ENCODE assay signal across 8 cellular contexts in genomic region chr15:47184003-47184404, GRCh38.
DNase-seq lines count a peak whose midpoint lies in the region; ATAC-seq and TF ChIP-seq lines count a peak whose summit lies in the region.

No MANE protein-coding gene starts in this region.

- intact Hi-C loops in CD4-positive, alpha-beta memory T cell (cut with micrococcal nuclease), result no loop called here
- intact Hi-C loops in left colon (cut with DNase I, micrococcal nuclease), result no loop called here

- no peaks in the 10 kb centered on the region for H3K27me3 ChIP-seq in CD4-positive, alpha-beta memory T cell (ENCODE audit: insufficient read depth, low read length)
- peaks cover 51% of the 10 kb centered on the region for H3K27me3 ChIP-seq in suprapubic skin

- peaks cover 0 to 8% (median 5%) of the 10 kb centered on the region in 8 donors for H3K9me3 Mint-ChIP-seq in CD4-positive, alpha-beta memory T cell
- no peaks in the 10 kb centered on the region for H3K9me3 Mint-ChIP-seq in activated naive CD8-positive, alpha-beta T cell treated with anti-CD3 and anti-CD28 coated beads, Interleukin-2, amount 50 U/mL, for 24 hours

- no peak overlapping the region for H3K4me3 ChIP-seq in CD4-positive, alpha-beta memory T cell (ENCODE audit: low read length in 2 of 2)
- H3K4me3 ChIP-seq in suprapubic skin, result peak overlapping the region; percentile 58

- no peak overlapping the region for H3K27ac Mint-ChIP-seq in CD4-positive, alpha-beta memory T cell
- H3K27ac Mint-ChIP-seq in activated naive CD8-positive, alpha-beta T cell treated with anti-CD3 and anti-CD28 coated beads, Interleukin-2, amount 50 U/mL, for 24 hours, result no peak overlapping the region

- H3K36me3 ChIP-seq in CD4-positive, alpha-beta memory T cell (ENCODE audit: insufficient read depth, low read length), result no peaks in the 10 kb centered on the region
- no peaks in the 10 kb centered on the region for H3K36me3 ChIP-seq in suprapubic skin

- TF ChIP-seq POLR2A in suprapubic skin (IDR thresholded peaks at IDR 0.05), result no peak

- POLR2A ChIA-PET in CD4-positive, alpha-beta memory T cell (lab: Charles Lee; ENCODE audit: partially characterized antibody), result no interaction called here

- peaks cover 2 to 14% (median 11%) of the 10 kb centered on the region in 4 donors for H3K4me1 Mint-ChIP-seq in CD4-positive, alpha-beta memory T cell
- H3K4me1 Mint-ChIP-seq in activated naive CD8-positive, alpha-beta T cell treated with anti-CD3 and anti-CD28 coated beads, Interleukin-2, amount 50 U/mL, for 24 hours, result peaks cover 7% of the 10 kb centered on the region

- TF ChIP-seq CTCF in suprapubic skin (IDR thresholded peaks at IDR 0.05), result no peak
- no peak for TF ChIP-seq CTCF in GM10266 (IDR thresholded peaks at IDR 0.05; ENCODE audit: control insufficient read depth, insufficient read depth, low read depth, missing control alignments)

- no peak overlapping the region for H3K27ac ChIP-seq in CD4-positive, alpha-beta memory T cell (ENCODE audit: low read depth, low read length)
- no peak overlapping the region for H3K27ac ChIP-seq in suprapubic skin

- no peaks in the 10 kb centered on the region for H3K36me3 Mint-ChIP-seq in CD4-positive, alpha-beta memory T cell
- H3K36me3 Mint-ChIP-seq in activated naive CD8-positive, alpha-beta T cell treated with anti-CD3 and anti-CD28 coated beads, Interleukin-2, amount 50 U/mL, for 24 hours (ENCODE audit: low read depth), result no peaks in the 10 kb centered on the region

- no peaks in the 10 kb centered on the region for H3K9me3 ChIP-seq in CD4-positive, alpha-beta memory T cell (ENCODE audit: control insufficient read depth in 1 of 2, low read length in 2 of 2)
- H3K9me3 ChIP-seq in suprapubic skin, result no peaks in the 10 kb centered on the region

- peaks cover 19 to 21% of the 10 kb centered on the region in 2 donors for H3K27me3 Mint-ChIP-seq in CD4-positive, alpha-beta memory T cell
- peaks cover 43% of the 10 kb centered on the region for H3K27me3 Mint-ChIP-seq in activated naive CD8-positive, alpha-beta T cell treated with anti-CD3 and anti-CD28 coated beads, Interleukin-2, amount 50 U/mL, for 24 hours

- DNase-seq in CD4-positive, alpha-beta memory T cell, result no peak
- DNase-seq in activated naive CD8-positive, alpha-beta T cell treated with anti-CD3 and anti-CD28 coated beads, Interleukin-2, amount 50 U/mL, for 24 hours, result no peak
- DNase-seq in left colon (peak in 1 of 2 donors; percentile 34), suprapubic skin (ENCODE audit: low spot score in 2 of 2) (no peak), GM10266 (ENCODE audit: extremely low spot score) (no peak), 8988T (no peak)

- WGBS in suprapubic skin, result 4% methylated on average over 15 of the region's 33 CpGs

- peak overlapping the region in 7 of 8 donors; percentile 10 to 72 (median 41) for H3K4me3 Mint-ChIP-seq in CD4-positive, alpha-beta memory T cell
- peak overlapping the region; percentile 43 for H3K4me3 Mint-ChIP-seq in activated naive CD8-positive, alpha-beta T cell treated with anti-CD3 and anti-CD28 coated beads, Interleukin-2, amount 50 U/mL, for 24 hours

- no peak for TF ChIP-seq EP300 in suprapubic skin (IDR thresholded peaks at IDR 0.05)

- ATAC-seq in HG02884 (IDR thresholded peaks at IDR 0.05; ENCODE audit: unreplicated experiment), result peak; percentile 59
- ATAC-seq in activated naive CD8-positive, alpha-beta T cell treated with anti-CD3 and anti-CD28 coated beads, Interleukin-2, amount 50 U/mL, for 24 hours, result no peak
- peak; percentile 69 for ATAC-seq in left colon
- ATAC-seq in GM18870 (IDR thresholded peaks at IDR 0.05; ENCODE audit: unreplicated experiment), result no peak

- H3K4me1 ChIP-seq in CD4-positive, alpha-beta memory T cell (ENCODE audit: insufficient read depth, low read length), result no peaks in the 10 kb centered on the region
- H3K4me1 ChIP-seq in suprapubic skin, result peaks cover 17% of the 10 kb centered on the region

- CTCF ChIA-PET in CD4-positive, alpha-beta memory T cell (lab: Charles Lee; ENCODE audit: partially characterized antibody), result no interaction called here

Comparison
In these comparisons a context has a peak if more than half of its experiments do, and no peak if none do; other contexts are left out.
1. ATAC-seq: peak in HG02884 (single experiment) and left colon (single experiment); none in activated naive CD8-positive, alpha-beta T cell treated with anti-CD3 and anti-CD28 coated beads, Interleukin-2, amount 50 U/mL, for 24 hours (single experiment) and GM18870 (single experiment).